Comparison of ENCODE assay signal across 19 cellular contexts in genomic region chr10:128028508-128029279, GRCh38.
DNase-seq lines count a peak whose midpoint lies in the region; ATAC-seq and TF ChIP-seq lines count a peak whose summit lies in the region.
"Had no signal": no experiment of that assay in that cellular context is flagged by ENCODE, and none has a peak within 500 bp of the region (broad histone marks: within the 10 kb centered on the region; RNA-seq: fewer than 3 reads in every experiment).

No MANE protein-coding gene starts in this region.

- no peaks in the 10 kb centered on the region for H3K9me3 Mint-ChIP-seq in CD14-positive monocyte
- H3K9me3 Mint-ChIP-seq in activated T-helper 17 cell treated with anti-CD3 and anti-CD28 coated beads, Interleukin-2, amount 50 U/mL, for 72 hours = no peaks in the 10 kb centered on the region
- H3K9me3 Mint-ChIP-seq: activated B cell treated with CpG ODN at 0.5 μM for 24 hours, endodermal cell, memory B cell, naive B cell had no signal

- H3K4me3 Mint-ChIP-seq in CD14-positive monocyte = no peak overlapping the region
- peak overlapping the region; percentile 39 for H3K4me3 Mint-ChIP-seq in activated T-helper 17 cell treated with anti-CD3 and anti-CD28 coated beads, Interleukin-2, amount 50 U/mL, for 72 hours
- H3K4me3 Mint-ChIP-seq: activated B cell treated with CpG ODN at 0.5 μM for 24 hours, brain, endodermal cell, memory B cell, naive B cell had no signal

- TF ChIP-seq CTCF in CD14-positive monocyte (IDR thresholded peaks at IDR 0.05) (no peak), smooth muscle cell (IDR thresholded peaks at IDR 0.05; ENCODE audit: borderline replicate concordance, insufficient read depth, poor library complexity, severe bottlenecking) (no peak)

- H3K9ac ChIP-seq in GM23248 (no peak overlapping the region), smooth muscle cell (ENCODE audit: low read depth) (no peak overlapping the region)

- no peaks in the 10 kb centered on the region for H3K9me2 ChIP-seq in GM23248 (ENCODE audit: insufficient read depth)

- H3K9me3 ChIP-seq in GM23248 (ENCODE audit: low read depth) = no peaks in the 10 kb centered on the region
- H3K9me3 ChIP-seq in smooth muscle cell (replicated peaks; ENCODE audit: low read depth) = no peaks in the 10 kb centered on the region
- H3K9me3 ChIP-seq: colonic mucosa had no signal

- peaks cover 0 to 5% (median 0%) of the 10 kb centered on the region in 3 donors for H3K27me3 Mint-ChIP-seq in CD14-positive monocyte (ENCODE audit: low read depth in 3 of 3)
- H3K27me3 Mint-ChIP-seq in activated T-helper 17 cell treated with anti-CD3 and anti-CD28 coated beads, Interleukin-2, amount 50 U/mL, for 72 hours = no peaks in the 10 kb centered on the region

- H3K79me2 ChIP-seq in GM23248 (ENCODE audit: insufficient read depth) (no peaks in the 10 kb centered on the region), smooth muscle cell (ENCODE audit: low read depth) (no peaks in the 10 kb centered on the region)

- H3K27ac ChIP-seq in GM23248 (no peak overlapping the region), smooth muscle cell (ENCODE audit: low read depth) (no peak overlapping the region)
- H3K27ac ChIP-seq: colonic mucosa had no signal

- no peak overlapping the region for H2AFZ ChIP-seq in GM23248
- H2AFZ ChIP-seq in smooth muscle cell (ENCODE audit: low read depth) = no peak overlapping the region

- ATAC-seq in activated T-helper 17 cell treated with anti-CD3 and anti-CD28 coated beads, Interleukin-2, amount 50 U/mL, for 72 hours (replicated peaks) = no peak
- ATAC-seq in GM18858 (IDR thresholded peaks at IDR 0.05; ENCODE audit: unreplicated experiment) = no peak
- ATAC-seq: SK-N-SH treated with all-trans-retinoic acid at 6 μM for 48 hours had no signal

- DNase-seq in CD14-positive monocyte (ENCODE audit: low spot score) (peak; percentile 37), GM23248 (peak; percentile 15), smooth muscle cell (lab: John Stamatoyannopoulos, UW; ENCODE audit: unreplicated experiment) (no peak), activated gamma-delta T cell treated with Interleukin-2 at 50 U/mL for 16 hours (no peak), cerebellum (ENCODE audit: low spot score) (no peak)
- DNase-seq: activated B cell treated with CpG ODN at 0.5 μM for 24 hours; colonic mucosa; endodermal cell; naive B cell; NCI-H1105; NCI-H2081; NCI-H510A; retina; stimulated activated CD4-positive, alpha-beta T cell treated with anti-CD3 and anti-CD28 coated beads, Interleukin-12 subunit alpha, Interleukin-12 subunit beta, amount 100 ng/mL, for 4 hours had no signal

- intact Hi-C loops in CD14-positive monocyte (cut with micrococcal nuclease) = no loop called here

- H3K27me3 ChIP-seq in GM23248 (replicated peaks; ENCODE audit: insufficient read depth) (no peaks in the 10 kb centered on the region), smooth muscle cell (ENCODE audit: low read depth) (no peaks in the 10 kb centered on the region)
- H3K27me3 ChIP-seq: colonic mucosa had no signal

- H3F3A ChIP-seq in GM23248 (ENCODE audit: insufficient read depth) (no peaks in the 10 kb centered on the region; the same call in 1 of the 2 replicates), smooth muscle cell (ENCODE audit: low read depth) (no peaks in the 10 kb centered on the region)

- 73 to 78% methylated on average over 24 of the region's 24 CpGs for WGBS in GM23248 (ENCODE audit: low coverage in 1 of 2, low lambda C conversion rate in 2 of 2, missing lambda C conversion rate in 2 of 2), 2 experiments
- 70% methylated on average over 23 of the region's 24 CpGs for WGBS in smooth muscle cell (ENCODE audit: low lambda C conversion rate)

- peaks cover 10% of the 10 kb centered on the region for H3K4me1 Mint-ChIP-seq in CD14-positive monocyte
- H3K4me1 Mint-ChIP-seq in activated T-helper 17 cell treated with anti-CD3 and anti-CD28 coated beads, Interleukin-2, amount 50 U/mL, for 72 hours = peaks cover 15% of the 10 kb centered on the region
- H3K4me1 Mint-ChIP-seq: endodermal cell had no signal

- H3K4me3 ChIP-seq in GM23248 (no peak overlapping the region), smooth muscle cell (no peak overlapping the region)
- H3K4me3 ChIP-seq: colonic mucosa had no signal

- peaks cover 30 to 42% of the 10 kb centered on the region in 2 donors for H3K36me3 Mint-ChIP-seq in CD14-positive monocyte
- no peaks in the 10 kb centered on the region for H3K36me3 Mint-ChIP-seq in activated T-helper 17 cell treated with anti-CD3 and anti-CD28 coated beads, Interleukin-2, amount 50 U/mL, for 72 hours (ENCODE audit: low read depth)
- H3K36me3 Mint-ChIP-seq: brain, memory B cell, naive B cell had no signal

- H3K4me1 ChIP-seq in GM23248 (ENCODE audit: insufficient read depth) (no peaks in the 10 kb centered on the region), smooth muscle cell (ENCODE audit: low read depth) (peaks cover 12% of the 10 kb centered on the region)
- H3K4me1 ChIP-seq: colonic mucosa had no signal

- H4K20me1 ChIP-seq in GM23248 (ENCODE audit: insufficient read depth) (no peaks in the 10 kb centered on the region), smooth muscle cell (ENCODE audit: low read depth) (peaks cover 90% of the 10 kb centered on the region)

- no peak overlapping the region for H3K27ac Mint-ChIP-seq in CD14-positive monocyte
- no peak overlapping the region for H3K27ac Mint-ChIP-seq in activated T-helper 17 cell treated with anti-CD3 and anti-CD28 coated beads, Interleukin-2, amount 50 U/mL, for 72 hours
- H3K27ac Mint-ChIP-seq: activated B cell treated with CpG ODN at 0.5 μM for 24 hours, endodermal cell, memory B cell, naive B cell had no signal

- in situ Hi-C loops in GM23248 (cut with MboI) = no loop called here

- H3K4me2 ChIP-seq in GM23248 (ENCODE audit: unreplicated experiment) = no peak overlapping the region
- peak overlapping the region; percentile 57 for H3K4me2 ChIP-seq in smooth muscle cell

- H3K36me3 ChIP-seq in GM23248 (ENCODE audit: low read depth) (no peaks in the 10 kb centered on the region), smooth muscle cell (ENCODE audit: low read depth) (no peaks in the 10 kb centered on the region)
- H3K36me3 ChIP-seq: colonic mucosa had no signal

Comparison
In these comparisons a context has a peak if more than half of its experiments do, and no peak if none do; other contexts are left out.
1. DNase-seq: peak in CD14-positive monocyte (single experiment) and GM23248 (single experiment); none in smooth muscle cell (single experiment), activated gamma-delta T cell treated with Interleukin-2 at 50 U/mL for 16 hours (single experiment) and cerebellum (single experiment).